In genomic region chr7:42227523-42227922, GRCh38 we compare ENCODE assay signal across 8 cellular contexts. TPM values are rescaled to one million over a fixed set of nuclear protein-coding genes. Genes with fewer than 3 reads are reported as not detected.
DNase-seq lines count a peak whose midpoint lies in the region; ATAC-seq lines count a peak whose summit lies in the region.

No MANE protein-coding gene starts in this region.

- H2BK120ac ChIP-seq in trophoblast cell (ENCODE audit: insufficient read depth, low read length, poor library complexity) = no peak overlapping the region

- H3K79me2 ChIP-seq in trophoblast cell (ENCODE audit: control insufficient read depth, insufficient read depth, low read length, poor library complexity) = no peaks in the 10 kb centered on the region

- H3K9ac ChIP-seq in trophoblast cell (ENCODE audit: low read length) = no peak overlapping the region

- H3K4ac ChIP-seq in trophoblast cell (ENCODE audit: low read depth, low read length) = no peak overlapping the region

- peak overlapping the region; percentile 6 for H3K27ac ChIP-seq in trophoblast cell (ENCODE audit: low read depth, low read length)

- no peak overlapping the region for H2BK12ac ChIP-seq in trophoblast cell (ENCODE audit: low read length)

- H2AK5ac ChIP-seq in trophoblast cell (ENCODE audit: low read length) = no peak overlapping the region

- WGBS in trophoblast cell (ENCODE audit: extremely low coverage, insufficient coverage, insufficient read length) = no CpG with 5 or more reads among the region's 14 CpGs

- H4K8ac ChIP-seq in trophoblast cell (ENCODE audit: low read depth, low read length) = no peak overlapping the region

- H3K27ac Mint-ChIP-seq in effector memory CD8-positive, alpha-beta T cell = no peak overlapping the region

- H3K4me2 ChIP-seq in trophoblast cell (ENCODE audit: low read length) = peak overlapping the region; percentile 96

- H3K23ac ChIP-seq in trophoblast cell (ENCODE audit: low read length) = no peak overlapping the region

- H3K9me3 Mint-ChIP-seq in effector memory CD8-positive, alpha-beta T cell = no peaks in the 10 kb centered on the region

- no peak overlapping the region for H3K18ac ChIP-seq in trophoblast cell (ENCODE audit: low read length)

- H3K27me3 ChIP-seq in trophoblast cell (ENCODE audit: insufficient read depth, low read length) = no peaks in the 10 kb centered on the region

- no peaks in the 10 kb centered on the region for H3K36me3 Mint-ChIP-seq in effector memory CD8-positive, alpha-beta T cell (ENCODE audit: insufficient read depth)

- peak overlapping the region; percentile 31 for H4K91ac ChIP-seq in trophoblast cell (ENCODE audit: low read depth, low read length)

- H3K14ac ChIP-seq in trophoblast cell (ENCODE audit: low read length) = peak overlapping the region; percentile 34

- peaks cover 9 to 21% of the 10 kb centered on the region in 2 experiments for H3K4me1 ChIP-seq in trophoblast cell (ENCODE audit: control insufficient read depth in 1 of 2, insufficient read depth in 2 of 2, low read length in 2 of 2)

- peaks cover 27 to 40% of the 10 kb centered on the region in 2 donors for H3K27me3 Mint-ChIP-seq in effector memory CD8-positive, alpha-beta T cell

- H3K4me3 ChIP-seq in trophoblast cell (ENCODE audit: low read depth, low read length) = no peak overlapping the region

- peak overlapping the region; percentile 22 for H2BK5ac ChIP-seq in trophoblast cell (ENCODE audit: low read depth, low read length, poor library complexity)

- H3K79me1 ChIP-seq in trophoblast cell (ENCODE audit: low read length) = peaks cover 9% of the 10 kb centered on the region

- H3K36me3 ChIP-seq in trophoblast cell (ENCODE audit: control insufficient read depth in 1 of 2, insufficient read depth in 2 of 2, low read length in 2 of 2) = no peaks in the 10 kb centered on the region

- DNase-seq in effector memory CD8-positive, alpha-beta T cell = no peak
- DNase-seq in trophoblast cell (peak; percentile 41 to 54), 8988T (no peak), SK-N-DZ (ENCODE audit: low spot score) (no peak)
- DNase-seq in activated CD4-positive, alpha-beta T cell treated with anti-CD3 and anti-CD28 coated beads for 4 hours = no peak

- no peak overlapping the region for H3K4me3 Mint-ChIP-seq in effector memory CD8-positive, alpha-beta T cell

- H3K4me1 Mint-ChIP-seq in effector memory CD8-positive, alpha-beta T cell (ENCODE audit: low read depth in 2 of 2) = peaks cover 0 to 4% of the 10 kb centered on the region in 2 donors

- H4K12ac ChIP-seq in trophoblast cell (ENCODE audit: low read depth, low read length) = no peak overlapping the region

- no peaks in the 10 kb centered on the region for H3K9me3 ChIP-seq in trophoblast cell (ENCODE audit: insufficient read depth, low read depth, low read length)

- peak; percentile 64 for ATAC-seq in GM18907 (IDR thresholded peaks at IDR 0.05; ENCODE audit: unreplicated experiment)
- peak; percentile 89 for ATAC-seq in HG03095 (IDR thresholded peaks at IDR 0.05; ENCODE audit: unreplicated experiment)
- ATAC-seq in effector memory CD8-positive, alpha-beta T cell (replicated peaks) = peak; percentile 49
- no peak for ATAC-seq in HG03565 (IDR thresholded peaks at IDR 0.05; ENCODE audit: unreplicated experiment)

- peak overlapping the region; percentile 66 for H2AFZ ChIP-seq in trophoblast cell (ENCODE audit: insufficient read depth, low read length, poor library complexity)

RNA-seq across cellular contexts. Expression of gene GLI3, which starts 9.5 kb away (rescaled TPM):
- polyA plus RNA-seq in trophoblast cell (2013) = 11.7 and 12.8 TPM in 2 replicates
- polyA plus RNA-seq in SK-N-DZ (2014; cell fraction: cytosol; rRNA removed) = 2.4 and 2.6 TPM in 2 replicates
- polyA plus RNA-seq in SK-N-DZ (2014; cell fraction: nucleus; rRNA removed) = 1.5 and 3.5 TPM in 2 replicates

Comparison
In these comparisons a context has a peak if more than half of its experiments do, and no peak if none do; other contexts are left out.
1. DNase-seq: peak in trophoblast cell (2 of 2); none in effector memory CD8-positive, alpha-beta T cell (0 of 3), 8988T (single experiment), SK-N-DZ (single experiment) and activated CD4-positive, alpha-beta T cell treated with anti-CD3 and anti-CD28 coated beads for 4 hours (0 of 2).